22 cellular contexts compared by ENCODE assay signal in the genomic region with DNA sequence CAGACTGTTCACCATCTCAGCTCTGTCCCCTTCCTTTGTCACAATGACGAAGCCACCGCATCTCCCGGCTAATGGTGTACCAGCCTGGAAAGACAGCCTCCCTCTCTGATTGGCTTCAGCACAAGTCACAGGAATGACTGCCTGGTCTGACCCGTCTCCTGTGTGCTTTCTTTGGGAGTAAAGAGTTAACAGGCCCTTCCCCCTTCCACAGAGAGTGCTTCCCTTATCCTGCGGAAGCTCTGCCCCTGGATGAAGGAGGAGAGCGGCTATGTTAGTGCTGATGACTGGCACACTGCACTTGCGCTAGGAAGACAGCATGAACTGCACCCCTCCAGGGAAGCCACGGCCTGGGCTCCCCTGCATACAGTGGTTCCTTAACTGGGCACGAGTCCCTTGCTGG. TPM values are rescaled to one million over a fixed set of nuclear protein-coding genes. Genes with fewer than 3 reads are reported as not detected.
"Had no signal": no experiment of that assay in that cellular context is flagged by ENCODE, and none has a peak within 500 bp of the region (broad histone marks: within the 10 kb centered on the region; RNA-seq: fewer than 3 reads in every experiment).

No MANE protein-coding gene starts in this region.

- H3K27me3 ChIP-seq: adrenal gland, foreskin keratinocyte, neutrophil, pancreas, SJSA1, thyroid gland had no signal

- H3K4me3 ChIP-seq: adrenal gland, mucosa of descending colon, pancreas, SJSA1, thyroid gland had no signal

- H3K9me3 ChIP-seq: adrenal gland, mucosa of descending colon, neutrophil, pancreas, SJSA1, thyroid gland had no signal

- H3K27ac Mint-ChIP-seq: activated naive CD4-positive, alpha-beta T cell treated with anti-CD3 and anti-CD28 coated beads, Interleukin-2, amount 50 U/mL, for 72 hours; activated T-cell treated with anti-CD3 and anti-CD28 coated beads, Interleukin-2, amount 50 U/mL, for 72 hours; dendritic cell treated with granulocyte-macrophage colony-stimulating factor and Interleukin-4, amounts not matched to agents 40 ng/mL and 50 ng/mL, for 4 days; T-helper 17 cell had no signal

- H3K4me1 ChIP-seq: foreskin keratinocyte, pancreas, thyroid gland had no signal

- H3K4me3 Mint-ChIP-seq: activated T-cell treated with anti-CD3 and anti-CD28 coated beads, Interleukin-2, amount 50 U/mL, for 72 hours; dendritic cell treated with granulocyte-macrophage colony-stimulating factor and Interleukin-4, amounts not matched to agents 40 ng/mL and 50 ng/mL, for 4 days; naive B cell; T-helper 17 cell had no signal

- DNase-seq: activated CD4-positive, alpha-beta T cell treated with anti-CD3 and anti-CD28 coated beads for 1 hour; activated effector memory CD4-positive, alpha-beta T cell treated with anti-CD3 and anti-CD28 coated beads, Interleukin-2, amount 50 U/mL, for 16 hours; activated T-cell treated with anti-CD3 and anti-CD28 coated beads, Interleukin-2, amount 50 U/mL, for 72 hours; adrenal gland; foreskin keratinocyte; mucosa of descending colon; naive B cell; stimulated activated naive CD4-positive, alpha-beta T cell treated with Interleukin-2 at 50 U/mL for 16 hours; T-helper 17 cell; thyroid gland had no signal

- H3K9me3 Mint-ChIP-seq: activated naive CD4-positive, alpha-beta T cell treated with anti-CD3 and anti-CD28 coated beads, Interleukin-2, amount 50 U/mL, for 72 hours; activated T-cell treated with anti-CD3 and anti-CD28 coated beads, Interleukin-2, amount 50 U/mL, for 72 hours; dendritic cell treated with granulocyte-macrophage colony-stimulating factor and Interleukin-4, amounts not matched to agents 40 ng/mL and 50 ng/mL, for 4 days; naive B cell had no signal

- H3K27me3 Mint-ChIP-seq: dendritic cell treated with granulocyte-macrophage colony-stimulating factor and Interleukin-4, amounts not matched to agents 40 ng/mL and 50 ng/mL, for 4 days; naive B cell; T-helper 17 cell had no signal

- H3K27ac ChIP-seq: adrenal gland, foreskin keratinocyte, neutrophil, pancreas, thyroid gland, VCaP had no signal

- ATAC-seq: activated naive CD4-positive, alpha-beta T cell treated with anti-CD3 and anti-CD28 coated beads, Interleukin-2, amount 50 U/mL, for 72 hours; activated T-cell treated with anti-CD3 and anti-CD28 coated beads, Interleukin-2, amount 50 U/mL, for 72 hours; foreskin keratinocyte; mucosa of descending colon; pancreas; sciatic nerve; T-helper 17 cell had no signal

- H3K4me1 Mint-ChIP-seq: naive B cell had no signal

RNA-seq across cellular contexts. Expression of a gene that starts 41.6 kb away (rescaled TPM):
- total RNA-seq: activated CD8-positive, alpha-beta memory T cell treated with anti-CD3 and anti-CD28 coated beads for 36 hours; activated T-cell treated with anti-CD3 and anti-CD28 coated beads, Interleukin-2, amount 50 U/mL, for 72 hours; chondrocyte; fibroblast of lung; lung microvascular endothelial cell; sciatic nerve; subcutaneous adipose tissue; T-helper 17 cell had no signal
- polyA plus RNA-seq: fibroblast of lung had no signal
